Comparison of ENCODE assay signal across 19 cellular contexts in genomic region chr11:108966978-108967377, GRCh38.
"Had no signal": no experiment of that assay in that cellular context is flagged by ENCODE, and none has a peak within 500 bp of the region (broad histone marks: within the 10 kb centered on the region; RNA-seq: fewer than 3 reads in every experiment).

No MANE protein-coding gene starts in this region.

- H3K27me3 Mint-ChIP-seq: activated naive CD8-positive, alpha-beta T cell treated with anti-CD3 and anti-CD28 coated beads, Interleukin-2, amount 50 U/mL, for 24 hours; stimulated activated naive CD8-positive, alpha-beta T cell treated with anti-CD3 and anti-CD28 coated beads, Interleukin-15, Interleukin-2, amounts not matched to agents 100 ng/mL and 50 ng/mL, for 24 hours had no signal

- H3K36me3 Mint-ChIP-seq: mesothelial cell of epicardium, natural killer cell had no signal

- H3K9me3 Mint-ChIP-seq: activated naive CD8-positive, alpha-beta T cell treated with anti-CD3 and anti-CD28 coated beads, Interleukin-2, amount 50 U/mL, for 24 hours; natural killer cell; stimulated activated naive CD8-positive, alpha-beta T cell treated with anti-CD3 and anti-CD28 coated beads, Interleukin-15, Interleukin-2, amounts not matched to agents 100 ng/mL and 50 ng/mL, for 24 hours; T-helper 1 cell treated with Interleukin-12 subunit alpha and Interleukin-12 subunit beta and Interleukin-4 antibody, amounts not matched to agents 30 μg/mL and 1 μg/mL, for 36 hours had no signal

- H3K27me3 ChIP-seq: esophagus muscularis mucosa, gastrocnemius medialis, suprapubic skin, tibial nerve had no signal

- H3K4me1 Mint-ChIP-seq: activated naive CD8-positive, alpha-beta T cell treated with anti-CD3 and anti-CD28 coated beads, Interleukin-2, amount 50 U/mL, for 24 hours; mesothelial cell of epicardium; natural killer cell had no signal

- H3K4me3 Mint-ChIP-seq: activated naive CD8-positive, alpha-beta T cell treated with anti-CD3 and anti-CD28 coated beads, Interleukin-2, amount 50 U/mL, for 24 hours; mesothelial cell of epicardium; natural killer cell; stimulated activated naive CD8-positive, alpha-beta T cell treated with anti-CD3 and anti-CD28 coated beads, Interleukin-15, Interleukin-2, amounts not matched to agents 100 ng/mL and 50 ng/mL, for 24 hours; T-helper 1 cell treated with Interleukin-12 subunit alpha and Interleukin-12 subunit beta and Interleukin-4 antibody, amounts not matched to agents 30 μg/mL and 1 μg/mL, for 36 hours had no signal

- H3K27ac Mint-ChIP-seq: activated naive CD8-positive, alpha-beta T cell treated with anti-CD3 and anti-CD28 coated beads, Interleukin-2, amount 50 U/mL, for 24 hours; mesothelial cell of epicardium; natural killer cell; stimulated activated naive CD8-positive, alpha-beta T cell treated with anti-CD3 and anti-CD28 coated beads, Interleukin-15, Interleukin-2, amounts not matched to agents 100 ng/mL and 50 ng/mL, for 24 hours; T-helper 1 cell treated with Interleukin-12 subunit alpha and Interleukin-12 subunit beta and Interleukin-4 antibody, amounts not matched to agents 30 μg/mL and 1 μg/mL, for 36 hours had no signal

- H3K36me3 ChIP-seq: esophagus muscularis mucosa, gastrocnemius medialis, prostate gland, suprapubic skin, tibial nerve had no signal

- H3K4me3 ChIP-seq: esophagus muscularis mucosa, lung, prostate gland, suprapubic skin, tibial nerve had no signal

- H3K9me3 ChIP-seq: esophagus muscularis mucosa, gastrocnemius medialis, prostate gland, suprapubic skin, tibial nerve had no signal

- ATAC-seq: activated naive CD8-positive, alpha-beta T cell treated with anti-CD3 and anti-CD28 coated beads, Interleukin-2, amount 50 U/mL, for 24 hours; left colon; natural killer cell had no signal

- H3K27ac ChIP-seq: prostate gland, suprapubic skin, tibial nerve had no signal

- DNase-seq: activated CD4-positive, alpha-beta T cell treated with anti-CD3 and anti-CD28 coated beads for 4 hours; activated CD4-positive, alpha-beta T cell treated with anti-CD3 and anti-CD28 coated beads, Interleukin-2, amount 50 U/mL, for 48 hours; activated CD4-positive, CD25-positive, alpha-beta regulatory T cell; activated gamma-delta T cell; activated naive CD4-positive, alpha-beta T cell treated with anti-CD3 and anti-CD28 coated beads, Interleukin-2, amount 50 U/mL, for 16 hours; activated naive CD8-positive, alpha-beta T cell treated with anti-CD3 and anti-CD28 coated beads, Interleukin-2, amount 50 U/mL, for 24 hours; central memory CD4-positive, alpha-beta T cell; left colon; natural killer cell; stimulated activated CD4-positive, alpha-beta T cell treated with anti-CD3 and anti-CD28 coated beads, Interleukin-1b, Interleukin-23, amount 100 ng/mL, for 48 hours had no signal

- H3K4me1 ChIP-seq: prostate gland, tibial nerve had no signal
